ENCODE assay signal across 19 cellular contexts in the genomic region with DNA sequence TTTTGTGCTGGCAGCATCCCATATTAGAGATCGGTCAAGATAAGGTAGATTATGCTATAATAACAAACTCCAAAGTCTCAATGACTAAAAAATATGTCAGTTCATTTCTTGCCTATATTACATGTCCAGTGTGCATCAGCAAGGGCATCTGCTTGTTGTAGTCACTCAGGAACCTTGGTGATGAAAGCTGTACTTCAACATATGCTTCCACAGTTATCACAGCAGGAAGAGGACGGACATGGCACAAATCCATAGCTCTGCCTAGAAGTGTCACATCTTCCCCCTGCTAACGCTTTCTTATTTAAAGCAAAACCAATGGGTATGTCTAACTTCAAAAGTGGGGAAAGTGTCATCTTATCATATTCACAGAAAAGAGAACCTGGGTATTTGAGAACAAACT.
"Had no signal": no experiment of that assay in that cellular context is flagged by ENCODE, and none has a peak within 500 bp of the region (broad histone marks: within the 10 kb centered on the region; RNA-seq: fewer than 3 reads in every experiment).

No MANE protein-coding gene starts in this region.

- H3K36me3 Mint-ChIP-seq: type B pancreatic cell had no signal

- ATAC-seq: natural killer cell, sciatic nerve had no signal

- H3K4me3 Mint-ChIP-seq: mesothelial cell of epicardium; naive B cell; natural killer cell; nephron progenitor cell; neural progenitor cell; stimulated activated naive CD8-positive, alpha-beta T cell treated with anti-CD3 and anti-CD28 coated beads, Interleukin-15, Interleukin-2, amounts not matched to agents 100 ng/mL and 50 ng/mL, for 24 hours; type B pancreatic cell had no signal

- H3K27me3 Mint-ChIP-seq: progenitor cell of endocrine pancreas, type B pancreatic cell had no signal

- H3K27ac Mint-ChIP-seq: mesothelial cell of epicardium; naive B cell; natural killer cell; nephron progenitor cell; neural progenitor cell; progenitor cell of endocrine pancreas; stimulated activated naive CD8-positive, alpha-beta T cell treated with anti-CD3 and anti-CD28 coated beads, Interleukin-15, Interleukin-2, amounts not matched to agents 100 ng/mL and 50 ng/mL, for 24 hours; type B pancreatic cell had no signal

- DNase-seq: islet precursor cell; left ventricle myocardium inferior; mesendoderm; naive B cell; natural killer cell; nephron progenitor cell; ovary; stimulated activated CD4-positive, alpha-beta T cell treated with anti-CD3 and anti-CD28 coated beads, Interleukin-12 subunit alpha, Interleukin-12 subunit beta, amount 100 ng/mL, for 4 hours; stimulated activated CD4-positive, alpha-beta T cell treated with anti-CD3 and anti-CD28 coated beads, Interleukin-15, amount 100 ng/mL, for 24 hours; stimulated activated CD4-positive, alpha-beta T cell treated with anti-CD3 and anti-CD28 coated beads, Interleukin-2, amount 100 ng/mL, for 24 hours; stimulated activated CD4-positive, alpha-beta T cell treated with anti-CD3 and anti-CD28 coated beads, Interleukin-4, amount 100 ng/mL, for 1 hour; stimulated activated naive CD4-positive, alpha-beta T cell; tibial artery had no signal

- H3K9me3 Mint-ChIP-seq: stimulated activated naive CD8-positive, alpha-beta T cell treated with anti-CD3 and anti-CD28 coated beads, Interleukin-15, Interleukin-2, amounts not matched to agents 100 ng/mL and 50 ng/mL, for 24 hours had no signal

- H3K4me1 Mint-ChIP-seq: nephron progenitor cell, neural progenitor cell had no signal
